8 cellular contexts compared by ENCODE assay signal in the genomic region with DNA sequence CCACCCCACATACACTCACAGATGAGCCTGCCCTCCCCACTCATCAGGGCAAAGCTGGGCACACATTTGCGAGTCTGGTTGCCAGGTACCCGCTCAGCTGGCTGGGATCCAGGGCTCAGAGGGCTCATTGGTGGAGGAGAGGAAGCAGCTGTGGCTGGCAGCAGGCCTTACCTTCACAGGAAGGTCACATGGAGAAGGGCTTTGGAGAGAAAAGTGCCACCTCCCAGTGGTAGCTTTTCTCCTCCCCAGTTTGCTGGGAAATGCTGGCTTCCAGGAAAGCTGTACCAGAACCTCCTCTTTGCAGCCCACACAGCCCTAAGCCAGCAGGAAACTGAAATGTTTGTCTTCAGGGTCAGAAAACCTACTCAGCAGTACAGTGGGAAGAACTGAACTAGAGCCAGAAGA. TPM values are rescaled to one million over a fixed set of nuclear protein-coding genes. Genes with fewer than 3 reads are reported as not detected.
DNase-seq lines count a peak whose midpoint lies in the region; ATAC-seq lines count a peak whose summit lies in the region.

No MANE protein-coding gene starts in this region.

- H3K4me1 ChIP-seq in subcutaneous abdominal adipose tissue (ENCODE audit: control insufficient read depth in 5 of 5, insufficient read depth in 5 of 5, low read length in 5 of 5), result peaks cover 5 to 33% (median 25%) of the 10 kb centered on the region in 5 donors

- peak; percentile 26 to 32 for DNase-seq in activated CD4-positive, alpha-beta T cell treated with anti-CD3 and anti-CD28 coated beads, Interleukin-2, amount 50 U/mL, for 48 hours
- DNase-seq in activated CD4-positive, alpha-beta T cell treated with anti-CD3 and anti-CD28 coated beads, Interleukin-2, amount 50 U/mL, for 4 hours, result no peak
- DNase-seq in NCI-H510A (lab: John Stamatoyannopoulos, UW) (peak; percentile 89), glomerular endothelial cell (ENCODE audit: extremely low read depth, low read depth, low spot score) (peak; percentile 16), dedifferentiated amniotic fluid mesenchymal stem cell (ENCODE audit: extremely low spot score) (no peak)

- ATAC-seq in HG03095 (IDR thresholded peaks at IDR 0.05; ENCODE audit: unreplicated experiment), result no peak
- ATAC-seq in GM21825 (IDR thresholded peaks at IDR 0.05; ENCODE audit: unreplicated experiment), result no peak

- H3K4me3 ChIP-seq in subcutaneous abdominal adipose tissue (ENCODE audit: low read depth in 1 of 5, low read length in 5 of 5), result no peak overlapping the region

- no peaks in the 10 kb centered on the region for H3K9me3 ChIP-seq in subcutaneous abdominal adipose tissue (ENCODE audit: control insufficient read depth in 5 of 5, low read length in 5 of 5)

- no peak overlapping the region for H3K9ac ChIP-seq in subcutaneous abdominal adipose tissue (ENCODE audit: low read length in 5 of 5)

- H3K27ac ChIP-seq in subcutaneous abdominal adipose tissue (ENCODE audit: low read depth, low read length), result peak overlapping the region; percentile 16

- peaks cover 0 to 23% (median 3%) of the 10 kb centered on the region in 5 donors for H3K36me3 ChIP-seq in subcutaneous abdominal adipose tissue (ENCODE audit: control insufficient read depth in 5 of 5, insufficient read depth in 5 of 5, low read length in 5 of 5)

- peaks cover 0 to 5% (median 0%) of the 10 kb centered on the region in 5 donors for H3K27me3 ChIP-seq in subcutaneous abdominal adipose tissue (ENCODE audit: control insufficient read depth in 5 of 5, insufficient read depth in 4 of 5, low read length in 5 of 5)

RNA-seq across cellular contexts. Expression of gene LGMN, which starts 55.6 kb away (rescaled TPM):
- total RNA-seq in glomerular endothelial cell, result 87.3 and 109 TPM in 2 replicates

Comparison
In these comparisons a context has a peak if more than half of its experiments do, and no peak if none do; other contexts are left out.
1. DNase-seq: peak in activated CD4-positive, alpha-beta T cell treated with anti-CD3 and anti-CD28 coated beads, Interleukin-2, amount 50 U/mL, for 48 hours (2 of 2), NCI-H510A (single experiment) and glomerular endothelial cell (single experiment); none in activated CD4-positive, alpha-beta T cell treated with anti-CD3 and anti-CD28 coated beads, Interleukin-2, amount 50 U/mL, for 4 hours (0 of 2) and dedifferentiated amniotic fluid mesenchymal stem cell (single experiment).